Comparison of ENCODE assay signal across 8 cellular contexts in genomic region chr19:17703823-17704463, GRCh38. TPM values are rescaled to one million over a fixed set of nuclear protein-coding genes. Genes with fewer than 3 reads are reported as not detected.
DNase-seq lines count a peak whose midpoint lies in the region; ATAC-seq and TF ChIP-seq lines count a peak whose summit lies in the region.

No MANE protein-coding gene starts in this region.

- no peak overlapping the region for H2AFZ ChIP-seq in PC-9

- BruUV-seq in PC-9 (replicated peaks; lab: Mats Ljungman, UMichigan) = no TSS peak

- DNase-seq in PC-9 = no peak
- DNase-seq in activated T-helper 9 cell treated with anti-CD3 and anti-CD28 coated beads, Interleukin-2, amount 50 U/mL, for 16 hours (ENCODE audit: low read depth) = peak; percentile 60
- peak; percentile 52 for DNase-seq in glomerular endothelial cell (ENCODE audit: extremely low read depth, low read depth, low spot score)
- no peak for DNase-seq in retinal pigment epithelial cell (ENCODE audit: low read depth)
- DNase-seq in NCI-H510A (lab: John Stamatoyannopoulos, UW) = no peak

- H3K27ac ChIP-seq in PC-9 = no peak overlapping the region

- H3K4me2 ChIP-seq in PC-9 = no peak overlapping the region

- H4K20me1 ChIP-seq in PC-9 (ENCODE audit: insufficient read depth) = no peaks in the 10 kb centered on the region

- no peaks in the 10 kb centered on the region for H3K4me1 ChIP-seq in PC-9 (replicated peaks; ENCODE audit: insufficient read depth)

- no peaks in the 10 kb centered on the region for H3K79me2 ChIP-seq in PC-9 (ENCODE audit: low read depth)

- POLR2A ChIA-PET in PC-9 (lab: Charles Lee; ENCODE audit: unreplicated experiment) = no interaction called here

- peaks cover 18% of the 10 kb centered on the region for H3K27me3 ChIP-seq in PC-9 (ENCODE audit: insufficient read depth, low read depth)

- H3F3A ChIP-seq in PC-9 (ENCODE audit: insufficient read depth, low read depth) = no peaks in the 10 kb centered on the region; the same call in none of the 2 replicates

- no peak overlapping the region for H3K4me3 ChIP-seq in PC-9
- no peak overlapping the region for H3K4me3 ChIP-seq in retinal pigment epithelial cell (ENCODE audit: low read length)

- intact Hi-C loops in PC-9 (cut with micrococcal nuclease; ENCODE audit: unreplicated experiment) = no loop called here

- TF ChIP-seq CTCF in GM12801 (IDR thresholded peaks at IDR 0.05; ENCODE audit: extremely low read depth, insufficient read length) (peak; percentile 68), PC-9 (conservative IDR thresholded peaks at IDR 0.05) (peak; percentile 77), retinal pigment epithelial cell (conservative IDR thresholded peaks at IDR 0.05; ENCODE audit: low read depth, low read length) (peak; percentile 85)

- ATAC-seq in GM19395 (IDR thresholded peaks at IDR 0.05; ENCODE audit: unreplicated experiment) (no peak), GM18867 (IDR thresholded peaks at IDR 0.05; ENCODE audit: unreplicated experiment) (no peak)

- no peaks in the 10 kb centered on the region for H3K36me3 ChIP-seq in PC-9 (ENCODE audit: low read depth)

- no peaks in the 10 kb centered on the region for H3K9me3 ChIP-seq in PC-9 (ENCODE audit: insufficient read depth, low read depth)

- H3K9me2 ChIP-seq in PC-9 (ENCODE audit: insufficient read depth) = no peaks in the 10 kb centered on the region

- CTCF ChIA-PET in PC-9 (lab: Charles Lee) = no interaction called here

RNA-seq across cellular contexts. Expression of gene MAP1S, which starts 15.3 kb away (rescaled TPM):
- total RNA-seq in PC-9 (2021) (74.6 and 86.9 TPM in 2 replicates), glomerular endothelial cell (72.2 and 141 TPM in 2 replicates)

RNA-seq across cellular contexts. Expression of gene UNC13A, which starts 15.8 kb away (rescaled TPM):
- total RNA-seq in PC-9 (2021) (0.17 and 0.20 TPM in 2 replicates), glomerular endothelial cell (0.19 and 0.70 TPM in 2 replicates)

RNA-seq across cellular contexts. Expression of gene FCHO1, which starts 47.3 kb away (rescaled TPM):
- total RNA-seq in PC-9 (2021) = 34.8 and 36.5 TPM in 2 replicates
- total RNA-seq in glomerular endothelial cell = 0.93 and 3.1 TPM in 2 replicates

Comparison
In these comparisons a context has a peak if more than half of its experiments do, and no peak if none do; other contexts are left out.
1. DNase-seq: peak in activated T-helper 9 cell treated with anti-CD3 and anti-CD28 coated beads, Interleukin-2, amount 50 U/mL, for 16 hours (single experiment) and glomerular endothelial cell (single experiment); none in PC-9 (0 of 2), retinal pigment epithelial cell (single experiment) and NCI-H510A (single experiment).
2. Peak in every context shown above with its lines, with median percentiles within 50 percentile points of each other: CTCF ChIP-seq.